In genomic region chr12:58341791-58342190, GRCh38 we compare ENCODE assay signal across 10 cellular contexts.
DNase-seq lines count a peak whose midpoint lies in the region; ATAC-seq and TF ChIP-seq lines count a peak whose summit lies in the region.
"Had no signal": no experiment of that assay in that cellular context is flagged by ENCODE, and none has a peak within 500 bp of the region (broad histone marks: within the 10 kb centered on the region; RNA-seq: fewer than 3 reads in every experiment).

No MANE protein-coding gene starts in this region.

- no peaks in the 10 kb centered on the region for H3K36me3 ChIP-seq in mucosa of descending colon (ENCODE audit: low read depth)

- H3K27ac Mint-ChIP-seq in chondrocyte (ENCODE audit: unreplicated experiment): no peak overlapping the region

- H3K4me3 ChIP-seq in choroid plexus epithelial cell (ENCODE audit: low read depth, low read length) (no peak overlapping the region), mucosa of descending colon (no peak overlapping the region)

- intact Hi-C loops in mucosa of descending colon (cut with DNase I, micrococcal nuclease): loop anchor here in 1 of 2 donors (10.0 kb wide), 1 partner anchor 813 kb away; no protein-coding TSS in a partner anchor

- peaks cover 49% of the 10 kb centered on the region for H3K4me1 Mint-ChIP-seq in chondrocyte (ENCODE audit: low read depth)

- H3K4me1 ChIP-seq in mucosa of descending colon (ENCODE audit: low read depth): no peaks in the 10 kb centered on the region

- DNase-seq in ELR (ENCODE audit: low read depth) (peak; percentile 34), NCI-H345 treated with DMSO at 0.1 percent for 48 hours (lab: John Stamatoyannopoulos, UW; ENCODE audit: unreplicated experiment) (peak; percentile 42), choroid plexus epithelial cell (ENCODE audit: low read depth) (peak; percentile 83), mucosa of descending colon (peak in 1 of 3 donors; percentile 10), SKM-1 treated with dmso at 0.1 percent for 144 hours (lab: John Stamatoyannopoulos, UW; ENCODE audit: unreplicated experiment) (no peak), chondrocyte (ENCODE audit: low spot score) (no peak)
- DNase-seq: NCI-H2029; SHP77; stimulated activated CD4-positive, alpha-beta T cell treated with anti-CD3 and anti-CD28 coated beads, Interleukin-12 subunit alpha, Interleukin-12 subunit beta, amount 100 ng/mL, for 4 hours had no signal

- H3K27me3 Mint-ChIP-seq in chondrocyte (ENCODE audit: low read depth): no peaks in the 10 kb centered on the region

- H3K4me3 Mint-ChIP-seq in chondrocyte (ENCODE audit: unreplicated experiment): no peak overlapping the region

- ATAC-seq in mucosa of descending colon (peak; percentile 84), GM18520 (IDR thresholded peaks at IDR 0.05; ENCODE audit: unreplicated experiment) (no peak)

- H3K9me3 ChIP-seq in mucosa of descending colon: no peaks in the 10 kb centered on the region

- no peak for TF ChIP-seq CTCF in choroid plexus epithelial cell (conservative IDR thresholded peaks at IDR 0.05; ENCODE audit: low read depth, low read length)
- TF ChIP-seq CTCF in mucosa of descending colon (IDR thresholded peaks at IDR 0.05): no peak
- TF ChIP-seq CTCF in chondrocyte (IDR thresholded peaks at IDR 0.05): no peak

- no peaks in the 10 kb centered on the region for H3K36me3 Mint-ChIP-seq in chondrocyte (ENCODE audit: low read depth)

- no peaks in the 10 kb centered on the region for H3K9me3 Mint-ChIP-seq in chondrocyte (ENCODE audit: low read depth)

Comparison
In these comparisons a context has a peak if more than half of its experiments do, and no peak if none do; other contexts are left out.
1. DNase-seq: peak in ELR (single experiment), NCI-H345 treated with DMSO at 0.1 percent for 48 hours (single experiment) and choroid plexus epithelial cell (single experiment); none in SKM-1 treated with dmso at 0.1 percent for 144 hours (single experiment) and chondrocyte (single experiment).